ENCODE assay signal across 25 cellular contexts in the genomic region with DNA sequence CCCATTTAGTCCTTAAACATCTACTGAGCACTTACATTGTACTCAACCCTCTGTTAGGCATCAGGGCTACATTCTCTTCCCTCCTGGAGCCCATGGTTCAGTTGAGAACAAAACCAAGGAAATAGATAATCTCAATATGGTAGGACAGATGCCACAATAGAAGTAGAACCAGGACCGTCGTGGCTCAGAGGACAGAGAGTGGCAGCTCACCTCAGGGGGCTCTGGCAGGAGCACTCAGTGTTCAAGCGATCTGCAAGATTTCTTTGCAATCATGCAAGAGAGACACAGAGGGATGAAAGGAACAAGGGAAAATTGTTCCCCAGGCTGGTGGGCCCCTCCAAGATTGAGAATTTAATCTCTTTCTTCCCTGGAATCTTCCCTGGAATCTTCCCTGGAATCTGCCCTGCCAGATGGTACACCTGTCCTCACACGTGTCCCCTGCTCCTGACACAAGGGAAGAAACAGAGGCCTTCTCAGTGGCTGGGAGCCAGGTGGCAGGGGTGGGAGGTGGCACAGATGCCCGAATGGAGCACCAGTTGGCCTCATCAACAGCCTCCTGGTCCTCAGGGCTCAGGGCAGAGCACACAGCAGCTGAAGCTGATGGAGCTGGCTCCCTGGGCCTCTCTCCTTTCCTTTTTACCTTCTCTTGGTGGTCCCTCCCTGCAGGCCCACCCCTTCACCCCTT.
DNase-seq lines count a peak whose midpoint lies in the region; ATAC-seq, FAIRE-seq and TF ChIP-seq lines count a peak whose summit lies in the region.
"Had no signal": no experiment of that assay in that cellular context is flagged by ENCODE, and none has a peak within 500 bp of the region (broad histone marks: within the 10 kb centered on the region; RNA-seq: fewer than 3 reads in every experiment).

No MANE protein-coding gene starts in this region.

- peaks cover 0 to 11% (median 3%) of the 10 kb centered on the region in 4 donors for H3K4me1 ChIP-seq in stomach
- H3K4me1 ChIP-seq: left lung had no signal

- ATAC-seq in sciatic nerve = no peak
- ATAC-seq: activated CD4-positive, CD25-positive, alpha-beta regulatory T cell treated with anti-CD3 and anti-CD28 coated beads, Interleukin-2, amount 50 U/mL, for 24 hours; stimulated activated naive CD8-positive, alpha-beta T cell treated with anti-CD3 and anti-CD28 coated beads, Interleukin-15, Interleukin-2, amounts not matched to agents 100 U/mL and 50 U/mL, for 24 hours had no signal

- H3K4me1 Mint-ChIP-seq in brain = peaks cover 99% of the 10 kb centered on the region
- H3K4me1 Mint-ChIP-seq: CD4-positive, CD25-positive, alpha-beta regulatory T cell; IgD-negative memory B cell; immature natural killer cell; naive B cell had no signal

- no peaks in the 10 kb centered on the region for H3K9me3 Mint-ChIP-seq in brain
- H3K9me3 Mint-ChIP-seq: CD4-positive, CD25-positive, alpha-beta regulatory T cell; IgD-negative memory B cell; immature natural killer cell; naive B cell had no signal

- no peak for FAIRE-seq in urothelium cell line (lab: Jason Lieb, UNC)
- FAIRE-seq: colon, G401.6 had no signal

- H3K9me3 ChIP-seq in stomach = no peaks in the 10 kb centered on the region
- H3K9me3 ChIP-seq: left lung, tibial artery had no signal

- no peak overlapping the region for H3K27ac ChIP-seq in stomach
- H3K27ac ChIP-seq: brain microvascular endothelial cell, hepatocyte, left lung, tibial artery had no signal

- peaks cover 5 to 17% (median 10%) of the 10 kb centered on the region in 4 donors for H3K36me3 ChIP-seq in stomach
- H3K36me3 ChIP-seq: brain microvascular endothelial cell had no signal

- intact Hi-C loops in posterior vena cava (cut with DNase I) = no loop called here
- intact Hi-C loops in stomach (cut with DNase I; ENCODE audit: low total_unique reads) = no loop called here
- intact Hi-C loops in sciatic nerve (cut with DNase I) = no loop called here

- H3K27me3 ChIP-seq in stomach = no peaks in the 10 kb centered on the region
- H3K27me3 ChIP-seq: brain microvascular endothelial cell, hepatocyte, left lung, tibial artery had no signal

- DNase-seq in G401 (ENCODE audit: low spot score) (peak; percentile 89), NCI-H345 (lab: John Stamatoyannopoulos, UW) (peak; percentile 34), posterior vena cava (ENCODE audit: low spot score) (peak; percentile 14), stomach (no peak), urothelium cell line (ENCODE audit: low spot score) (no peak), NCI-H2107 (lab: John Stamatoyannopoulos, UW) (no peak), sciatic nerve (ENCODE audit: low spot score) (no peak)
- DNase-seq: activated gamma-delta T cell treated with Interleukin-2 at 50 U/mL for 16 hours; activated T-cell treated with anti-CD3 and anti-CD28 coated beads, Interleukin-2, amount 50 U/mL, for 1 hour; CD4-positive, CD25-positive, alpha-beta regulatory T cell; effector memory CD4-positive, alpha-beta T cell; foreskin melanocyte; immature natural killer cell; left lung; naive B cell; NCI-H526; stimulated activated naive CD8-positive, alpha-beta T cell treated with anti-CD3 and anti-CD28 coated beads, Interleukin-15, Interleukin-2, amounts not matched to agents 100 U/mL and 50 U/mL, for 24 hours had no signal

- no peaks in the 10 kb centered on the region for H3K36me3 Mint-ChIP-seq in brain
- H3K36me3 Mint-ChIP-seq: CD4-positive, CD25-positive, alpha-beta regulatory T cell; immature natural killer cell; naive B cell had no signal

- peak overlapping the region in 3 of 5 experiments; percentile 22 to 93 (median 83) for H3K27ac Mint-ChIP-seq in brain
- H3K27ac Mint-ChIP-seq: CD4-positive, CD25-positive, alpha-beta regulatory T cell; IgD-negative memory B cell; immature natural killer cell; naive B cell had no signal

- no peak for TF ChIP-seq POLR2A in stomach (IDR thresholded peaks at IDR 0.05)

- no peak for TF ChIP-seq EP300 in stomach (IDR thresholded peaks at IDR 0.05)

- 86 to 95% (median 91%) methylated on average over 4 to 5 of the region's 5 CpGs for WGBS in stomach, 5 donors

- H3K4me3 Mint-ChIP-seq in brain = no peak overlapping the region
- H3K4me3 Mint-ChIP-seq: CD4-positive, CD25-positive, alpha-beta regulatory T cell; IgD-negative memory B cell; immature natural killer cell; naive B cell had no signal

- no peaks in the 10 kb centered on the region for H3K27me3 Mint-ChIP-seq in brain

- TF ChIP-seq CTCF in brain (conservative IDR thresholded peaks at IDR 0.05) (no peak), stomach (IDR thresholded peaks at IDR 0.05) (no peak)

- in situ Hi-C loops in G401 (cut with HindIII; ENCODE audit: low sequenced_read_pairs) = no loop called here

- no peak overlapping the region for H3K4me3 ChIP-seq in stomach
- H3K4me3 ChIP-seq: hepatocyte, left lung, tibial artery had no signal

Comparison
In these comparisons a context has a peak if more than half of its experiments do, and no peak if none do; other contexts are left out.
1. DNase-seq: peak in G401 (single experiment), NCI-H345 (single experiment) and posterior vena cava (single experiment); none in stomach (single experiment), urothelium cell line (single experiment), NCI-H2107 (single experiment) and sciatic nerve (single experiment).